ENCODE assay signal across 9 cellular contexts in genomic region chr1:78607334-78607927, GRCh38. TPM values are rescaled to one million over a fixed set of nuclear protein-coding genes. Genes with fewer than 3 reads are reported as not detected.
DNase-seq lines count a peak whose midpoint lies in the region; ATAC-seq and TF ChIP-seq lines count a peak whose summit lies in the region.
"Had no signal": no experiment of that assay in that cellular context is flagged by ENCODE, and none has a peak within 500 bp of the region (broad histone marks: within the 10 kb centered on the region; RNA-seq: fewer than 3 reads in every experiment).

No MANE protein-coding gene starts in this region.

- H3K4me1 ChIP-seq in heart right ventricle = peaks cover 0 to 6% (median 0%) of the 10 kb centered on the region in 9 donors
- H3K4me1 ChIP-seq in Peyer's patch = no peaks in the 10 kb centered on the region
- H3K4me1 ChIP-seq in upper lobe of left lung = peaks cover 0 to 9% (median 0%) of the 10 kb centered on the region in 4 donors

- TF ChIP-seq POLR2A in Peyer's patch (IDR thresholded peaks at IDR 0.05) = no peak
- TF ChIP-seq POLR2A in upper lobe of left lung (IDR thresholded peaks at IDR 0.05) = no peak

- intact Hi-C loops in heart right ventricle (cut with DNase I) (loop anchor here in 9 of 10 donors (5.0 to 10.0 kb wide), 4 partner anchors 460 to 475 kb away; no protein-coding TSS in a partner anchor), left cardiac atrium (cut with DNase I) (loop anchor here (5.0 kb wide), 1 partner anchor 460 kb away; no protein-coding TSS in a partner anchor)
- intact Hi-C loops in activated naive CD4-positive, alpha-beta T cell treated with anti-CD3 and anti-CD28 coated beads for 36 hours (cut with micrococcal nuclease) = loop anchor here (1.0 to 5.0 kb wide), 4 partner anchors 274 to 477 kb away; no protein-coding TSS in a partner anchor

- 84 to 93% methylated on average over 5 of the region's 5 CpGs for whole genome bisulfite sequencing in heart right ventricle, 2 donors
- WGBS in upper lobe of left lung, 2 donors = 79 to 88% methylated on average over 5 of the region's 5 CpGs

- ATAC-seq in heart right ventricle = no peak
- ATAC-seq in left cardiac atrium = no peak
- ATAC-seq in upper lobe of left lung (ENCODE audit: low FRiP score in 2 of 2) = peak in 1 of 2 donors; percentile 53
- ATAC-seq in GM21381 (IDR thresholded peaks at IDR 0.05; ENCODE audit: unreplicated experiment) = no peak
- no peak for ATAC-seq in GM18519 (IDR thresholded peaks at IDR 0.05; ENCODE audit: low FRiP score, unreplicated experiment)

- H3K27me3 ChIP-seq in heart right ventricle (peaks cover 0 to 8% (median 4%) of the 10 kb centered on the region in 7 donors), Peyer's patch (no peaks in the 10 kb centered on the region), upper lobe of left lung (no peaks in the 10 kb centered on the region)

- CTCF ChIA-PET in activated naive CD4-positive, alpha-beta T cell treated with anti-CD3 and anti-CD28 coated beads for 36 hours (lab: Charles Lee) = interaction anchor here (0.6 to 3.5 kb wide), 15 partner anchors 10 to 480 kb away, joined by 3 to 28 read pairs (median 6); partner anchors contain the start of gene IFI44L

- no peak overlapping the region for H3K4me3 Mint-ChIP-seq in activated naive CD4-positive, alpha-beta T cell treated with anti-CD3 and anti-CD28 coated beads for 36 hours
- H3K4me3 Mint-ChIP-seq: activated naive CD8-positive, alpha-beta T cell had no signal

- TF ChIP-seq EP300 in upper lobe of left lung (IDR thresholded peaks at IDR 0.05) = no peak

- no peaks in the 10 kb centered on the region for H3K36me3 ChIP-seq in heart right ventricle
- no peaks in the 10 kb centered on the region for H3K36me3 ChIP-seq in Peyer's patch
- no peaks in the 10 kb centered on the region for H3K36me3 ChIP-seq in upper lobe of left lung

- DNase-seq in heart right ventricle (no peak), left cardiac atrium (no peak), Peyer's patch (no peak), fibroblast of villous mesenchyme (ENCODE audit: low read depth) (peak; percentile 55), upper lobe of left lung (no peak)
- no peak for DNase-seq in activated naive CD4-positive, alpha-beta T cell treated with anti-CD3 and anti-CD28 coated beads for 36 hours

- TF ChIP-seq CTCF in heart right ventricle (IDR thresholded peaks at IDR 0.05) = peak in 8 of 9 donors; percentile 28 to 64 (median 52)
- peak; percentile 11 to 49 (median 44) for TF ChIP-seq CTCF in Peyer's patch (IDR thresholded peaks at IDR 0.05)
- peak; percentile 55 for TF ChIP-seq CTCF in fibroblast of villous mesenchyme (IDR thresholded peaks at IDR 0.05; ENCODE audit: insufficient read depth, low read depth, low read length)
- peak in 4 of 6 experiments; percentile 34 to 58 (median 56) for TF ChIP-seq CTCF in upper lobe of left lung (IDR thresholded peaks at IDR 0.05)

- H3K4me3 ChIP-seq in heart right ventricle (no peak overlapping the region), Peyer's patch (no peak overlapping the region), fibroblast of villous mesenchyme (ENCODE audit: low read depth, low read length) (no peak overlapping the region), upper lobe of left lung (no peak overlapping the region)

- H3K27me3 Mint-ChIP-seq in activated naive CD4-positive, alpha-beta T cell treated with anti-CD3 and anti-CD28 coated beads for 36 hours (ENCODE audit: low read depth) = peaks cover 2% of the 10 kb centered on the region

- no peak overlapping the region for H3K27ac Mint-ChIP-seq in activated naive CD4-positive, alpha-beta T cell treated with anti-CD3 and anti-CD28 coated beads for 36 hours
- H3K27ac Mint-ChIP-seq: activated naive CD8-positive, alpha-beta T cell had no signal

- no peaks in the 10 kb centered on the region for H3K36me3 Mint-ChIP-seq in activated naive CD4-positive, alpha-beta T cell treated with anti-CD3 and anti-CD28 coated beads for 36 hours (ENCODE audit: low read depth)
- H3K36me3 Mint-ChIP-seq: activated naive CD8-positive, alpha-beta T cell had no signal

- H3K9me3 ChIP-seq in heart right ventricle (no peaks in the 10 kb centered on the region), Peyer's patch (no peaks in the 10 kb centered on the region), upper lobe of left lung (no peaks in the 10 kb centered on the region)

- H3K27ac ChIP-seq in heart right ventricle = no peak overlapping the region
- no peak overlapping the region for H3K27ac ChIP-seq in Peyer's patch
- no peak overlapping the region for H3K27ac ChIP-seq in upper lobe of left lung

- H3K4me1 Mint-ChIP-seq in activated naive CD4-positive, alpha-beta T cell treated with anti-CD3 and anti-CD28 coated beads for 36 hours (ENCODE audit: low read depth) = no peaks in the 10 kb centered on the region

- H3K9me3 Mint-ChIP-seq in activated naive CD4-positive, alpha-beta T cell treated with anti-CD3 and anti-CD28 coated beads for 36 hours = no peaks in the 10 kb centered on the region

RNA-seq across cellular contexts. Expression of gene IFI44L, which starts 12.8 kb away (rescaled TPM):
- total RNA-seq in heart right ventricle (10 to 100 TPM in 6 of 10 donors, 1 to 10 TPM in 4; 8.1 to 47.7 (median 13.6) TPM), left cardiac atrium (10 to 100 TPM in 1 of 2 donors, 1 to 10 TPM in 1; 4.5 to 20.7 TPM), Peyer's patch (10 to 100 TPM in 1 of 4 donors, 1 to 10 TPM in 2, under 1 TPM in 1; 0.38 to 11.6 (median 2.9) TPM), fibroblast of villous mesenchyme (0.64 and 1.3 TPM in 2 replicates), upper lobe of left lung (10 to 100 TPM in 4 of 6 donors, 1 to 10 TPM in 2; 6.1 to 29.3 (median 18.3) TPM)
- 1 to 10 TPM; 3.0 to 7.6 TPM for polyA plus RNA-seq in heart right ventricle
- 10 to 100 TPM; 79.2 to 79.7 TPM for total RNA-seq in activated naive CD4-positive, alpha-beta T cell treated with anti-CD3 and anti-CD28 coated beads for 36 hours

RNA-seq across cellular contexts. Expression of gene IFI44, which starts 42.2 kb away (rescaled TPM):
- 10 to 100 TPM in 6 of 10 donors, 1 to 10 TPM in 4; 6.4 to 23.7 (median 11.6) TPM for total RNA-seq in heart right ventricle
- 10 to 100 TPM; 11.2 to 71.5 TPM for polyA plus RNA-seq in heart right ventricle
- 10 to 100 TPM; 13.0 to 24.3 TPM for total RNA-seq in left cardiac atrium
- 10 to 100 TPM in 3 of 4 donors, 1 to 10 TPM in 1; 3.9 to 67.7 (median 12.4) TPM for total RNA-seq in Peyer's patch
- total RNA-seq in fibroblast of villous mesenchyme = 4.7 and 5.2 TPM in 2 replicates
- 10 to 100 TPM; 18.8 to 60.8 (median 37.2) TPM for total RNA-seq in upper lobe of left lung
- 10 to 100 TPM; 40.1 to 42.3 TPM for total RNA-seq in activated naive CD4-positive, alpha-beta T cell treated with anti-CD3 and anti-CD28 coated beads for 36 hours
